Comparison of ENCODE assay signal across 14 cellular contexts in the genomic region with DNA sequence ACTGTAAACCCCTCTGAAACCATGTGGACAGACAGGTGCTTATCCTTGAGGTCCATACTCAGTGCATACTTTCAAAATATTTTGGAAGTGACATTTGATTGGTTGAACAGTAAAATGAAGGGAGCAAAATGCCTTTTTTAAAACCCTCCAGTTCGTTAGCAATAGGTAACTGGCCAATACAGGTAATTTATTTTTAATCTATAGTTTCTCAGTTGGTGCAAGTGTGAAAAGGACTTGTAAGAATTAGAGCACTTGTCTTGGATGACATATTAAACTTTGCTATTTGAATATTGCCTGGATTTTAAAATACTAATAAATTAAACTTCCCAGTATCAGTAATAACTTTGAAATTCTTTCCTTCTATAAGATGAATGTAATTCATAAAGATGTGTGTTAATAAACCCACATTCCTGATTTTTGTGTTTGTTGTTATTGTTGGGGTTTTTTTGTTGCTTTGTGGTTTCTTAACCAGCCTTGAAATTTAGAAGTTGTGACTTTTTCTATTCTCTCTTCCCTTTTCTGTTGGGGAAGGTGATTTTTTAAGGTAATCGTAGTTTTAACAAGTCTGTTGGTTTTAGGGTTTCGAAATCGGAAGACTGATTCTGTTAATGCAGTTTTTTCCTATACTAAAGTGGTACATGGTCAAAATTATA.
DNase-seq lines count a peak whose midpoint lies in the region; ATAC-seq and TF ChIP-seq lines count a peak whose summit lies in the region.
"Had no signal": no experiment of that assay in that cellular context is flagged by ENCODE, and none has a peak within 500 bp of the region (broad histone marks: within the 10 kb centered on the region; RNA-seq: fewer than 3 reads in every experiment).

No MANE protein-coding gene starts in this region.

- no peaks in the 10 kb centered on the region for H3K4me1 ChIP-seq in vagina
- H3K4me1 ChIP-seq in effector memory CD4-positive, alpha-beta T cell (ENCODE audit: control insufficient read depth, insufficient read depth, low read length, poor library complexity, severe bottlenecking): no peaks in the 10 kb centered on the region
- H3K4me1 ChIP-seq: tibial artery had no signal

- no peaks in the 10 kb centered on the region for H3K27me3 ChIP-seq in vagina
- H3K27me3 ChIP-seq in effector memory CD4-positive, alpha-beta T cell (replicated peaks; ENCODE audit: control insufficient read depth, insufficient read depth, low read length, poor library complexity, severe bottlenecking): no peaks in the 10 kb centered on the region
- H3K27me3 ChIP-seq: dorsolateral prefrontal cortex, foreskin keratinocyte, tibial artery had no signal

- H3K4me3 ChIP-seq in vagina: no peak overlapping the region
- no peak overlapping the region for H3K4me3 ChIP-seq in effector memory CD4-positive, alpha-beta T cell (ENCODE audit: insufficient read depth, low read depth, low read length, poor library complexity, severe bottlenecking)
- H3K4me3 ChIP-seq: dorsolateral prefrontal cortex, tibial artery had no signal

- ATAC-seq in GM19035 (IDR thresholded peaks at IDR 0.05; ENCODE audit: unreplicated experiment): peak; percentile 48
- ATAC-seq in GM21825 (IDR thresholded peaks at IDR 0.05; ENCODE audit: unreplicated experiment): peak; percentile 61
- peak; percentile 66 for ATAC-seq in HG03378 (IDR thresholded peaks at IDR 0.05; ENCODE audit: unreplicated experiment)
- ATAC-seq: activated T-cell treated with anti-CD3 and anti-CD28 coated beads, Interleukin-2, amount 50 U/mL, for 4 hours; foreskin keratinocyte had no signal

- H3K36me3 ChIP-seq in vagina: peaks cover 0 to 20% of the 10 kb centered on the region in 2 donors
- peaks cover 46% of the 10 kb centered on the region for H3K36me3 ChIP-seq in effector memory CD4-positive, alpha-beta T cell (ENCODE audit: control insufficient read depth, insufficient read depth, low read length)

- H3K9me3 ChIP-seq in vagina: no peaks in the 10 kb centered on the region
- no peaks in the 10 kb centered on the region for H3K9me3 ChIP-seq in effector memory CD4-positive, alpha-beta T cell (ENCODE audit: control insufficient read depth, low read length)
- H3K9me3 ChIP-seq: tibial artery had no signal

- no peak for TF ChIP-seq POLR2A in vagina (IDR thresholded peaks at IDR 0.05)

- DNase-seq in CD1c-positive myeloid dendritic cell (ENCODE audit: extremely low spot score): peak; percentile 24
- no peak for DNase-seq in NCI-H510A treated with DMSO at 0.1 percent for 48 hours (lab: John Stamatoyannopoulos, UW)
- DNase-seq in vagina (ENCODE audit: extremely low spot score in 2 of 2): no peak
- no peak for DNase-seq in activated CD4-positive, CD25-positive, alpha-beta regulatory T cell treated with anti-CD3 and anti-CD28 coated beads, Interleukin-2, amount 50 U/mL, for 72 hours
- DNase-seq in effector memory CD4-positive, alpha-beta T cell: no peak
- DNase-seq: activated T-cell treated with anti-CD3 and anti-CD28 coated beads, Interleukin-2, amount 50 U/mL, for 4 hours; DMS 273 treated with DMSO at 0.1 percent for 48 hours; dorsolateral prefrontal cortex; foreskin keratinocyte; nephron progenitor cell; tibial artery had no signal

- no peak overlapping the region for H3K27ac ChIP-seq in vagina
- no peak overlapping the region for H3K27ac ChIP-seq in effector memory CD4-positive, alpha-beta T cell (ENCODE audit: insufficient read depth, low read length, poor library complexity, severe bottlenecking)
- H3K27ac ChIP-seq: dorsolateral prefrontal cortex, foreskin keratinocyte, tibial artery had no signal

- no peak for TF ChIP-seq CTCF in vagina (IDR thresholded peaks at IDR 0.05)

- intact Hi-C loops in vagina (cut with DNase I): no loop called here
